In the genomic region with DNA sequence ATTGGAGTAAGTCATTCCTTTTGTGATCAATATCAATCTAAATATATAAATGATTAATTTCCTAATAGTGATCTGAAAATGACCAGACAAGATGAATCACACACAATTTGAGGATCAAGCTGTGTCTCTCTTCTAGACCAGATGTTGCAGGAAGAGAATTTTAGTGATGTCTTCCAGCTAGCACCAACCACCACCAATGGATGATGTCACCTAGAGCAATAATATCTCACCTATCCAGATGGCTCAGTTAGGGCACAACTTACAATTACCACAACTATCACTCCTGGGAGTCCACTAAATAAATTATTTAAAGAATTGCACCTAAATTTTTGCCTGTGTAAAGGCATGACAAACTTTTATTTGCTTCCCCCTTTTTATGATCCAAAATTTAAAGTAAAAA, we compare ENCODE assay signal across 29 cellular contexts. TPM values are rescaled to one million over a fixed set of nuclear protein-coding genes. Genes with fewer than 3 reads are reported as not detected.
"Had no signal": no experiment of that assay in that cellular context is flagged by ENCODE, and none has a peak within 500 bp of the region (broad histone marks: within the 10 kb centered on the region; RNA-seq: fewer than 3 reads in every experiment).

No MANE protein-coding gene starts in this region.

- DNase-seq: hypothalamus; immature natural killer cell; kidney; left colon; left lung; lower lobe of right lung; mammary epithelial cell; mesenchymal stem cell; naive thymus-derived CD8-positive, alpha-beta T cell; nucleus accumbens; pancreas; posterior cingulate gyrus; retina; right cardiac atrium; sigmoid colon; small intestine; spleen; stimulated activated CD4-positive, alpha-beta T cell treated with anti-CD3 and anti-CD28 coated beads, Interleukin-4, amount 100 ng/mL, for 24 hours; stimulated activated naive CD4-positive, alpha-beta T cell; tibial artery; trophoblast cell; upper lobe of right lung had no signal

- H3K27ac ChIP-seq: left lung, lower lobe of right lung, pancreas, prostate gland, sigmoid colon, spleen, suprapubic skin, thoracic aorta, tibial artery, upper lobe of right lung had no signal

- H3K9me3 Mint-ChIP-seq: naive thymus-derived CD8-positive, alpha-beta T cell; nephron; neural crest cell; stimulated activated effector memory CD8-positive, alpha-beta T cell treated with anti-CD3 and anti-CD28 coated beads, Interleukin-12 subunit alpha, Interleukin-12 subunit beta, amount 100 ng/mL, for 72 hours; stimulated activated naive CD8-positive, alpha-beta T cell treated with anti-CD3 and anti-CD28 coated beads, Interleukin-15, Interleukin-2, amounts not matched to agents 100 ng/mL and 50 ng/mL, for 24 hours had no signal

- H3K4me1 Mint-ChIP-seq: immature natural killer cell; naive thymus-derived CD8-positive, alpha-beta T cell; nephron; neural crest cell; stimulated activated effector memory CD8-positive, alpha-beta T cell treated with anti-CD3 and anti-CD28 coated beads, Interleukin-12 subunit alpha, Interleukin-12 subunit beta, amount 100 ng/mL, for 72 hours had no signal

- H3K27me3 ChIP-seq: left lung, pancreas, sigmoid colon, suprapubic skin, tibial artery, upper lobe of right lung had no signal

- H3K4me1 ChIP-seq: left lung, lower lobe of right lung, pancreas, prostate gland, sigmoid colon, spleen, suprapubic skin, tibial artery, upper lobe of right lung had no signal

- H3K4me3 ChIP-seq: left lung, lower lobe of right lung, pancreas, prostate gland, sigmoid colon, spleen, suprapubic skin, thoracic aorta, tibial artery, upper lobe of right lung had no signal

- H3K36me3 Mint-ChIP-seq: immature natural killer cell; naive thymus-derived CD8-positive, alpha-beta T cell; stimulated activated effector memory CD8-positive, alpha-beta T cell treated with anti-CD3 and anti-CD28 coated beads, Interleukin-12 subunit alpha, Interleukin-12 subunit beta, amount 100 ng/mL, for 72 hours had no signal

- H3K4me3 Mint-ChIP-seq: immature natural killer cell; naive thymus-derived CD8-positive, alpha-beta T cell; nephron; neural crest cell; stimulated activated effector memory CD8-positive, alpha-beta T cell treated with anti-CD3 and anti-CD28 coated beads, Interleukin-12 subunit alpha, Interleukin-12 subunit beta, amount 100 ng/mL, for 72 hours; stimulated activated naive CD8-positive, alpha-beta T cell treated with anti-CD3 and anti-CD28 coated beads, Interleukin-15, Interleukin-2, amounts not matched to agents 100 ng/mL and 50 ng/mL, for 24 hours had no signal

- H3K27ac Mint-ChIP-seq: immature natural killer cell; naive thymus-derived CD8-positive, alpha-beta T cell; nephron; stimulated activated effector memory CD8-positive, alpha-beta T cell treated with anti-CD3 and anti-CD28 coated beads, Interleukin-12 subunit alpha, Interleukin-12 subunit beta, amount 100 ng/mL, for 72 hours; stimulated activated naive CD8-positive, alpha-beta T cell treated with anti-CD3 and anti-CD28 coated beads, Interleukin-15, Interleukin-2, amounts not matched to agents 100 ng/mL and 50 ng/mL, for 24 hours had no signal

- H3K36me3 ChIP-seq: left lung, lower lobe of right lung, pancreas, prostate gland, sigmoid colon, spleen, suprapubic skin, thoracic aorta, tibial artery, upper lobe of right lung had no signal

RNA-seq across cellular contexts. Expression of gene RELN, which starts 25.2 kb away (rescaled TPM):
- total RNA-seq: naive thymus-derived CD8-positive, alpha-beta T cell had no signal
